8 cellular contexts compared by ENCODE assay signal in genomic region chr12:8860165-8860961, GRCh38. TPM values are rescaled to one million over a fixed set of nuclear protein-coding genes. Genes with fewer than 3 reads are reported as not detected.
DNase-seq lines count a peak whose midpoint lies in the region; ATAC-seq, FAIRE-seq and TF ChIP-seq lines count a peak whose summit lies in the region.

No MANE protein-coding gene starts in this region.

- H3K27ac Mint-ChIP-seq in immature natural killer cell, result no peak overlapping the region

- no peak overlapping the region for H3K4me3 ChIP-seq in Peyer's patch
- H3K4me3 ChIP-seq in brain microvascular endothelial cell (ENCODE audit: low read depth, low read length), result no peak overlapping the region

- in situ Hi-C loops in brain microvascular endothelial cell (cut with HindIII; ENCODE audit: low pct_ligation_motif_present, low sequenced_read_pairs), result no loop called here

- H3K36me3 Mint-ChIP-seq in immature natural killer cell, result no peaks in the 10 kb centered on the region

- ATAC-seq in HG02623 (IDR thresholded peaks at IDR 0.05; ENCODE audit: unreplicated experiment) (no peak), GM18505 (IDR thresholded peaks at IDR 0.05; ENCODE audit: unreplicated experiment) (no peak)

- no peak for TF ChIP-seq POLR2A in Peyer's patch (IDR thresholded peaks at IDR 0.05)
- TF ChIP-seq POLR2A in GM18505 (IDR thresholded peaks at IDR 0.05; ENCODE audit: borderline replicate concordance, extremely low read depth, insufficient read depth, insufficient read length), result no peak

- TF ChIP-seq CTCF in Peyer's patch (IDR thresholded peaks at IDR 0.05) (peak in 4 of 6 experiments; percentile 49 to 59 (median 53)), brain microvascular endothelial cell (IDR thresholded peaks at IDR 0.05; ENCODE audit: low read depth, low read length, missing control alignments) (peak; percentile 52)

- H3K4me1 ChIP-seq in Peyer's patch, result no peaks in the 10 kb centered on the region

- no peak overlapping the region for H3K4me3 Mint-ChIP-seq in immature natural killer cell

- H3K9me3 ChIP-seq in Peyer's patch, result no peaks in the 10 kb centered on the region

- no peak for FAIRE-seq in GM19239 (lab: Jason Lieb, UNC)

- H3K27me3 Mint-ChIP-seq in immature natural killer cell (ENCODE audit: low read depth in 3 of 3), result peaks cover 3 to 10% (median 3%) of the 10 kb centered on the region in 3 donors

- H3K36me3 ChIP-seq in Peyer's patch, result no peaks in the 10 kb centered on the region
- H3K36me3 ChIP-seq in brain microvascular endothelial cell (replicated peaks), result no peaks in the 10 kb centered on the region

- H3K27me3 ChIP-seq in Peyer's patch (no peaks in the 10 kb centered on the region), brain microvascular endothelial cell (replicated peaks) (no peaks in the 10 kb centered on the region)

- H3K9me3 Mint-ChIP-seq in immature natural killer cell, result no peaks in the 10 kb centered on the region

- DNase-seq in AG20443 (ENCODE audit: low spot score) (peak; percentile 63), GM19239 (ENCODE audit: insufficient read length, low spot score) (peak; percentile 31), Peyer's patch (peak in 2 of 3 donors; percentile 22 to 64), brain microvascular endothelial cell (peak; percentile 15), immature natural killer cell (peak in 2 of 3 donors; percentile 6 to 19)
- DNase-seq in stimulated activated CD4-positive, alpha-beta T cell treated with anti-CD3 and anti-CD28 coated beads, Interleukin-15, amount 100 ng/mL, for 24 hours, result peak; percentile 49

- no peak overlapping the region for H3K27ac ChIP-seq in Peyer's patch
- H3K27ac ChIP-seq in brain microvascular endothelial cell, result no peak overlapping the region

- no peaks in the 10 kb centered on the region for H3K4me1 Mint-ChIP-seq in immature natural killer cell

RNA-seq across cellular contexts. Expression of gene A2ML1, which starts 37.9 kb away (rescaled TPM):
- under 1 TPM in 1 of 4 donors, not detected in 3; 0.83 TPM for total RNA-seq in Peyer's patch
- polyA plus RNA-seq in immature natural killer cell, result not detected

RNA-seq across cellular contexts. Expression of gene PHC1, which starts 53.9 kb away (rescaled TPM):
- 10 to 100 TPM; 11.2 to 52.8 (median 31.0) TPM for total RNA-seq in Peyer's patch
- polyA plus RNA-seq in immature natural killer cell, result 10 to 100 TPM in 1 of 3 donors, 1 to 10 TPM in 2; 3.7 to 22.0 (median 7.1) TPM

Comparison
In these comparisons a context has a peak if more than half of its experiments do, and no peak if none do; other contexts are left out.
1. DNase-seq: peak in every context shown above with its lines; median percentile 63 in AG20443; 49 in stimulated activated CD4-positive, alpha-beta T cell treated with anti-CD3 and anti-CD28 coated beads, Interleukin-15, amount 100 ng/mL, for 24 hours; 43 in Peyer's patch; 31 in GM19239; 15 in brain microvascular endothelial cell; 12 in immature natural killer cell.